1 cellular context compared by ENCODE assay signal in genomic region chr7:117689421-117689820, GRCh38.
TF ChIP-seq lines count a peak whose summit lies in the region.

No MANE protein-coding gene starts in this region.

TF ChIP-seq in GM23338, 12 proteins besides CTCF, POLR2A, EP300 and RAD21 (continued from another document):
- TF ChIP-seq ZNF462 (CRISPR knock-in tag; IDR thresholded peaks at IDR 0.05) = no peak
- TF ChIP-seq NANOG (IDR thresholded peaks at IDR 0.05; ENCODE audit: borderline replicate concordance) = no peak
- no peak for TF ChIP-seq EZH2phosphoT487 (IDR thresholded peaks at IDR 0.05; ENCODE audit: unreplicated experiment)
- no peak for TF ChIP-seq CREB1 (CRISPR knock-in tag; IDR thresholded peaks at IDR 0.05; ENCODE audit: low read depth)
- TF ChIP-seq ZNF331 (CRISPR knock-in tag; IDR thresholded peaks at IDR 0.05; ENCODE audit: low read depth) = no peak
- TF ChIP-seq ZNF114 (CRISPR knock-in tag; IDR thresholded peaks at IDR 0.05) = no peak
